ENCODE assay signal across 26 cellular contexts in genomic region chr21:45419162-45419561, GRCh38. TPM values are rescaled to one million over a fixed set of nuclear protein-coding genes. Genes with fewer than 3 reads are reported as not detected.
DNase-seq lines count a peak whose midpoint lies in the region; ATAC-seq, FAIRE-seq and TF ChIP-seq lines count a peak whose summit lies in the region.
"Had no signal": no experiment of that assay in that cellular context is flagged by ENCODE, and none has a peak within 500 bp of the region (broad histone marks: within the 10 kb centered on the region; RNA-seq: fewer than 3 reads in every experiment).

No MANE protein-coding gene starts in this region.

- peaks cover 4% of the 10 kb centered on the region for H3K36me3 Mint-ChIP-seq in GM23338 (ENCODE audit: low read depth)

- H3K36me3 ChIP-seq in GM23338 (ENCODE audit: insufficient read depth) (no peaks in the 10 kb centered on the region), GM12878 (ENCODE audit: control insufficient read depth in 2 of 2, insufficient read depth in 2 of 2, low read length in 1 of 2) (no peaks in the 10 kb centered on the region), right atrium auricular region (no peaks in the 10 kb centered on the region), trophoblast cell (ENCODE audit: control insufficient read depth in 1 of 2, insufficient read depth in 2 of 2, low read length in 2 of 2) (peaks cover 33 to 35% of the 10 kb centered on the region in 2 experiments), upper lobe of right lung (no peaks in the 10 kb centered on the region)
- H3K36me3 ChIP-seq: gastrocnemius medialis had no signal

- no peaks in the 10 kb centered on the region for H3K27me3 ChIP-seq in GM23338 (ENCODE audit: insufficient read depth)
- peaks cover 0 to 2% of the 10 kb centered on the region in 2 experiments; a peak in 2 of 4 replicates for H3K27me3 ChIP-seq in GM12878 (replicated peaks in 1 of 2; ENCODE audit: control insufficient read depth in 2 of 2, insufficient read depth in 2 of 2, low read length in 1 of 2)
- no peaks in the 10 kb centered on the region for H3K27me3 ChIP-seq in right atrium auricular region
- no peaks in the 10 kb centered on the region for H3K27me3 ChIP-seq in trophoblast cell (ENCODE audit: insufficient read depth, low read length)
- H3K27me3 ChIP-seq in upper lobe of right lung, result no peaks in the 10 kb centered on the region

- no peak for TF ChIP-seq POLR2A in GM12878 (IDR thresholded peaks at IDR 0.05; ENCODE audit: low read depth, low read length)

- H3K27ac ChIP-seq in GM23338 (ENCODE audit: low read depth) (no peak overlapping the region), GM12878 (ENCODE audit: control insufficient read depth, insufficient read depth) (no peak overlapping the region), right atrium auricular region (peak overlapping the region; percentile 66 to 75), trophoblast cell (ENCODE audit: low read depth, low read length) (no peak overlapping the region), upper lobe of right lung (no peak overlapping the region)
- H3K27ac ChIP-seq: A549, gastrocnemius medialis had no signal

- H4K12ac ChIP-seq in trophoblast cell (ENCODE audit: low read depth, low read length), result no peak overlapping the region

- peak overlapping the region; percentile 67 for H3K27ac Mint-ChIP-seq in GM23338
- H3K27ac Mint-ChIP-seq: activated CD8-positive, alpha-beta T cell treated with anti-CD3 and anti-CD28 coated beads for 36 hours; B cell; stimulated activated naive CD8-positive, alpha-beta T cell treated with anti-CD3 and anti-CD28 coated beads, Interleukin-15, amount 100 ng/mL, for 72 hours had no signal

- TF ChIP-seq CTCF in GM23338 (conservative IDR thresholded peaks at IDR 0.05; ENCODE audit: low read depth in 2 of 2), result no peak
- no peak for TF ChIP-seq CTCF in GM12878 (IDR thresholded peaks at IDR 0.05 in 2 of 3, conservative IDR thresholded peaks at IDR 0.05 in 1 of 3; ENCODE audit: control insufficient read depth in 2 of 3, extremely low read depth in 1 of 3, insufficient read depth in 1 of 3, low read depth in 3 of 3, low read length in 3 of 3)
- TF ChIP-seq CTCF in right atrium auricular region (IDR thresholded peaks at IDR 0.05), result no peak
- TF ChIP-seq CTCF in upper lobe of right lung (IDR thresholded peaks at IDR 0.05), result no peak

- H3K4me3 Mint-ChIP-seq in GM23338, result no peak overlapping the region
- H3K4me3 Mint-ChIP-seq: activated CD8-positive, alpha-beta T cell treated with anti-CD3 and anti-CD28 coated beads for 36 hours; B cell; central memory CD8-positive, alpha-beta T cell; stimulated activated naive CD8-positive, alpha-beta T cell treated with anti-CD3 and anti-CD28 coated beads, Interleukin-15, amount 100 ng/mL, for 72 hours had no signal

- no peaks in the 10 kb centered on the region for H3K9me2 ChIP-seq in GM23338 (ENCODE audit: insufficient read depth)

- RAD21 ChIA-PET in GM12878 (lab: Charles Lee; ENCODE audit: unreplicated experiment), result no interaction called here

- H3K23ac ChIP-seq in trophoblast cell (ENCODE audit: low read length), result no peak overlapping the region

- peaks cover 11% of the 10 kb centered on the region for H3K27me3 Mint-ChIP-seq in GM23338 (ENCODE audit: insufficient read depth, low read depth, poor library complexity)
- H3K27me3 Mint-ChIP-seq: stimulated activated naive CD8-positive, alpha-beta T cell treated with anti-CD3 and anti-CD28 coated beads, Interleukin-15, amount 100 ng/mL, for 72 hours had no signal

- H3K4me2 ChIP-seq in GM23338, result no peak overlapping the region
- no peak overlapping the region for H3K4me2 ChIP-seq in GM12878 (ENCODE audit: control insufficient read depth, insufficient read depth)
- H3K4me2 ChIP-seq in trophoblast cell (ENCODE audit: low read length), result no peak overlapping the region
- H3K4me2 ChIP-seq: A549 had no signal

- CTCF ChIA-PET in GM12878 (lab: Yijun Ruan, JAX), result no interaction called here

- peaks cover 99% of the 10 kb centered on the region for H3K79me2 ChIP-seq in GM23338 (replicated peaks; ENCODE audit: insufficient read depth)
- no peaks in the 10 kb centered on the region for H3K79me2 ChIP-seq in GM12878 (ENCODE audit: control insufficient read depth, insufficient read depth, low read length)
- peaks cover 21% of the 10 kb centered on the region for H3K79me2 ChIP-seq in trophoblast cell (ENCODE audit: control insufficient read depth, insufficient read depth, low read length, poor library complexity)

- POLR2A ChIA-PET in GM12878 (lab: Charles Lee), result no interaction called here

- intact Hi-C loops in GM12878 (cut with micrococcal nuclease; ENCODE audit: unreplicated experiment) (no loop called here), upper lobe of right lung (cut with DNase I) (no loop called here)

- H3K18ac ChIP-seq in trophoblast cell (ENCODE audit: low read length), result no peak overlapping the region

- H4K91ac ChIP-seq in trophoblast cell (ENCODE audit: low read depth, low read length), result no peak overlapping the region

- no peak overlapping the region for H2BK5ac ChIP-seq in trophoblast cell (ENCODE audit: low read depth, low read length, poor library complexity)

- H3K4me1 Mint-ChIP-seq in GM23338, result peaks cover 43% of the 10 kb centered on the region
- H3K4me1 Mint-ChIP-seq: B cell; central memory CD8-positive, alpha-beta T cell; stimulated activated naive CD8-positive, alpha-beta T cell treated with anti-CD3 and anti-CD28 coated beads, Interleukin-15, amount 100 ng/mL, for 72 hours had no signal

- no peaks in the 10 kb centered on the region for H3K79me1 ChIP-seq in trophoblast cell (ENCODE audit: low read length)

- H3K9me3 Mint-ChIP-seq in GM23338, result no peaks in the 10 kb centered on the region
- H3K9me3 Mint-ChIP-seq: activated CD8-positive, alpha-beta T cell treated with anti-CD3 and anti-CD28 coated beads for 36 hours; central memory CD8-positive, alpha-beta T cell; stimulated activated naive CD8-positive, alpha-beta T cell treated with anti-CD3 and anti-CD28 coated beads, Interleukin-15, amount 100 ng/mL, for 72 hours had no signal

- H3K9me3 ChIP-seq in GM12878 (replicated peaks; ENCODE audit: control insufficient read depth, insufficient read depth, low read length) (no peaks in the 10 kb centered on the region), right atrium auricular region (no peaks in the 10 kb centered on the region), trophoblast cell (ENCODE audit: insufficient read depth, low read depth, low read length) (peaks cover 6% of the 10 kb centered on the region), upper lobe of right lung (no peaks in the 10 kb centered on the region)
- H3K9me3 ChIP-seq: A549, gastrocnemius medialis had no signal

- SMC1A ChIA-PET in GM12878 (lab: Charles Lee; ENCODE audit: uncharacterized antibody, unreplicated experiment), result no interaction called here

- ATAC-seq in GM23338, result no peak
- ATAC-seq in GM12878, result no peak
- no peak for ATAC-seq in HG03175 (IDR thresholded peaks at IDR 0.05; ENCODE audit: unreplicated experiment)
- no peak for ATAC-seq in upper lobe of right lung
- ATAC-seq: A549; activated CD8-positive, alpha-beta T cell treated with anti-CD3 and anti-CD28 coated beads for 36 hours; esophagus mucosa; gastrocnemius medialis; stimulated activated naive CD8-positive, alpha-beta T cell treated with anti-CD3 and anti-CD28 coated beads, Interleukin-15, amount 100 ng/mL, for 72 hours had no signal

- no peak overlapping the region for H2BK120ac ChIP-seq in trophoblast cell (ENCODE audit: insufficient read depth, low read length, poor library complexity)

- no peak overlapping the region for H4K8ac ChIP-seq in trophoblast cell (ENCODE audit: low read depth, low read length)

- no peak for FAIRE-seq in GM12878 (lab: Jason Lieb, UNC)
- FAIRE-seq: A549, GM12891, islet of Langerhans had no signal

- no peak overlapping the region for H3K14ac ChIP-seq in trophoblast cell (ENCODE audit: low read length)

- H3K4me1 ChIP-seq in GM23338 (ENCODE audit: insufficient read depth) (peaks cover 27% of the 10 kb centered on the region), GM12878 (ENCODE audit: control insufficient read depth, insufficient read depth, low read length) (no peaks in the 10 kb centered on the region), right atrium auricular region (peaks cover 0 to 87% of the 10 kb centered on the region in 2 donors), trophoblast cell (ENCODE audit: control insufficient read depth in 1 of 2, insufficient read depth in 2 of 2, low read length in 2 of 2) (peaks cover 17 to 23% of the 10 kb centered on the region in 2 experiments), upper lobe of right lung (peaks cover 7% of the 10 kb centered on the region)
- H3K4me1 ChIP-seq: gastrocnemius medialis had no signal

- TF ChIP-seq EP300 in GM12878 (IDR thresholded peaks at IDR 0.05; ENCODE audit: borderline replicate concordance in 1 of 2, control insufficient read depth in 1 of 2, low read depth in 2 of 2, low read length in 2 of 2), result no peak

- H4K20me1 ChIP-seq in GM23338 (replicated peaks; ENCODE audit: insufficient read depth), result peaks cover 30% of the 10 kb centered on the region
- H4K20me1 ChIP-seq in GM12878 (ENCODE audit: control insufficient read depth, insufficient read depth), result no peaks in the 10 kb centered on the region

- H3F3A ChIP-seq in GM23338 (replicated peaks; ENCODE audit: low read depth), result 0 out of 2 replicates have a peak, but pooled peaks cover 6% of the 10 kb centered on the region

- no peak overlapping the region for H2AFZ ChIP-seq in GM23338
- no peak overlapping the region for H2AFZ ChIP-seq in GM12878 (ENCODE audit: control insufficient read depth, low read depth, low read length)
- no peak overlapping the region for H2AFZ ChIP-seq in trophoblast cell (ENCODE audit: insufficient read depth, low read length, poor library complexity)

- BruUV-seq in GM12878 (replicated peaks; lab: Mats Ljungman, UMichigan), result no TSS peak

- H3K9ac ChIP-seq in GM12878 (ENCODE audit: control insufficient read depth, insufficient read depth, low read length) (no peak overlapping the region), trophoblast cell (ENCODE audit: low read length) (no peak overlapping the region)

- H3K4ac ChIP-seq in trophoblast cell (ENCODE audit: low read depth, low read length), result no peak overlapping the region

- H2BK12ac ChIP-seq in trophoblast cell (ENCODE audit: low read length), result no peak overlapping the region

- H3K4me3 ChIP-seq in GM23338 (no peak overlapping the region), GM12878 (no peak overlapping the region), right atrium auricular region (no peak overlapping the region), trophoblast cell (ENCODE audit: low read depth, low read length) (peak overlapping the region; percentile 4), upper lobe of right lung (no peak overlapping the region)
- H3K4me3 ChIP-seq: A549, gastrocnemius medialis had no signal

- WGBS in GM12878 (ENCODE audit: insufficient coverage, insufficient replicate concordance, low lambda C conversion rate, missing lambda C conversion rate), result 69% methylated on average over 25 of the region's 25 CpGs
- WGBS in trophoblast cell (ENCODE audit: extremely low coverage, insufficient coverage, insufficient read length), result no CpG with 5 or more reads among the region's 25 CpGs

- H2AK5ac ChIP-seq in trophoblast cell (ENCODE audit: low read length), result no peak overlapping the region

- DNase-seq in GM23338 (ENCODE audit: low spot score), result no peak
- no peak for DNase-seq in GM12878 (ENCODE audit: low read depth, low spot score)
- DNase-seq in right atrium auricular region (ENCODE audit: low spot score), result no peak
- no peak for DNase-seq in trophoblast cell
- DNase-seq in GM19238 (ENCODE audit: insufficient read length, low spot score), result no peak
- no peak for DNase-seq in NCI-H446 (lab: John Stamatoyannopoulos, UW)
- no peak for DNase-seq in upper lobe of right lung
- DNase-seq: activated CD4-positive, CD25-positive, alpha-beta regulatory T cell treated with anti-CD3 and anti-CD28 coated beads, Interleukin-2, amount 50 U/mL, for 72 hours; activated CD8-positive, alpha-beta T cell treated with anti-CD3 and anti-CD28 coated beads for 36 hours; activated gamma-delta T cell treated with Interleukin-2 at 50 U/mL for 16 hours; amniotic stem cell; DND-41; gastrocnemius medialis; mammary epithelial cell; NCI-H1417 treated with DMSO at 0.1 percent for 48 hours; NCI-H2107; NCI-H524; SHP77; stimulated activated naive CD8-positive, alpha-beta T cell treated with anti-CD3 and anti-CD28 coated beads, Interleukin-15, amount 100 ng/mL, for 72 hours had no signal

- in situ Hi-C loops in GM12878 (cut with MboI), result no loop called here

- no peak for TF ChIP-seq RAD21 in GM12878 (IDR thresholded peaks at IDR 0.05; ENCODE audit: insufficient read depth, low read depth, low read length)

RNA-seq across cellular contexts. Expression of gene COL18A1, which starts 14.2 kb away (rescaled TPM):
- 287 and 430 TPM in 2 replicates for total RNA-seq in GM23338 (2014; rRNA removed; shearing (Covaris generic))
- 38.4 and 45.1 TPM in 2 replicates for polyA plus RNA-seq in GM23338 (2016; fragmentation: Nextera tagmentation; extraction: Ambion mirVana)
- 0.65 and 0.71 TPM in 2 replicates for total RNA-seq in GM12878 (2013; cell fraction: nucleolus; rRNA removed)
- under 0.01 TPM in 1 of 2 replicates, not detected in the other for total RNA-seq in GM12878 (2014; rRNA removed)
- total RNA-seq in GM12878 (2014; rRNA removed; fragmentation: Illumina TruSeq; extraction: Trizol), result 0.09 TPM in 1 of 2 replicates, not detected in the other
- 0.49 and 0.90 TPM in 2 replicates for total RNA-seq in GM12878 (2021)
- 0.34 TPM for polyA plus RNA-seq in GM12878 (2011; ENCODE audit: low read depth)
- polyA plus RNA-seq in GM12878 (2011; rRNA removed), result 0.01 and 0.07 TPM in 2 replicates
- 0.15 and 0.16 TPM in 2 replicates for polyA plus RNA-seq in GM12878 (2011; cell fraction: cytosol; rRNA removed)
- 1.3 and 2.4 TPM in 2 replicates for polyA plus RNA-seq in GM12878 (2011; cell fraction: nucleus; rRNA removed)
- 1.3 and 2.7 TPM in 2 replicates for polyA plus RNA-seq in GM12878 (2012)
- not detected in 2 replicates for polyA plus RNA-seq in GM12878 (2014; fragmentation: Illumina TruSeq; extraction: Trizol)
- not detected for polyA plus RNA-seq in GM12878 (2014; fragmentation: Nextera tagmentation; extraction: Ambion mirVana)
- polyA plus RNA-seq in GM12878 (2014; rRNA removed), result 0.09 and 0.15 TPM in 2 replicates
- polyA plus RNA-seq in GM12878 (2016; fragmentation: Nextera tagmentation; extraction: Ambion mirVana), result under 1 TPM; 0.23 to 0.39 TPM
- not detected in 2 replicates for polyA minus RNA-seq in GM12878 (2011; rRNA and poly(A)+ RNA removed)
- not detected in 2 replicates for polyA minus RNA-seq in GM12878 (2011; cell fraction: cytosol; rRNA and poly(A)+ RNA removed)
- polyA minus RNA-seq in GM12878 (2011; cell fraction: nucleus; rRNA and poly(A)+ RNA removed), result 0.10 and 0.12 TPM in 2 replicates
- total RNA-seq in right atrium auricular region, result 100 to 1,000 TPM; 117 to 134 TPM
- 174 and 188 TPM in 2 replicates for polyA plus RNA-seq in trophoblast cell (2013)
- 60.4 TPM for total RNA-seq in upper lobe of right lung

Comparison
In these comparisons a context has a peak if more than half of its experiments do, and no peak if none do; other contexts are left out.
1. H3K27ac ChIP-seq: peak in right atrium auricular region (2 of 2); none in GM23338 (single experiment), GM12878 (single experiment), trophoblast cell (single experiment) and upper lobe of right lung (single experiment).
2. RNA of gene COL18A1, which starts 14.2 kb away (total RNA-seq): 287 to 430 TPM in GM23338, 117 to 134 TPM in right atrium auricular region and 60.4 TPM in upper lobe of right lung (single experiment); under 0.01 to 0.90 TPM in GM12878; every median in the first group is over 10 times any median in the second.